ENCODE assay signal across 19 cellular contexts in the genomic region with DNA sequence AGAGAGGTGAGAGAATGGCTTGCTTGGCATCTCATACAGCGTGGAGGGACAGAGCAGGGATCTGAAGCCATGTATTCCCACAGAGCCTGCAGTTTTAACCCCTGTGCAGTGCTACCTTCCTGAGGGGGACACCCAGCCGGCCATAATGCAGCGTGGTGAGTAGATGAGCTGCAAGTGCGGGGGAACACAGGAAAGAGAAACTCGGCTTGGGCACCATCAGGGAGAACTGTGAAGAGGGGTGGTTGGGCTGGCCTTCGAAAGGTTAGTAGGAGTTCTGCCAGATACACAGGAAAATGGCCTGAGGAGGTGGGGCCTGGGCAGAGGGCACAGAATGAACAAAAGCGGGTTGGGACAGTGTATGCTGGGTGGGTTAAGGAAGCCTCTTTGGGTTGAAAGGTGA.
"Had no signal": no experiment of that assay in that cellular context is flagged by ENCODE, and none has a peak within 500 bp of the region (broad histone marks: within the 10 kb centered on the region; RNA-seq: fewer than 3 reads in every experiment).

No MANE protein-coding gene starts in this region.

- H3K4me3 Mint-ChIP-seq: activated naive CD8-positive, alpha-beta T cell; activated T-helper 17 cell treated with anti-CD3 and anti-CD28 coated beads, Interleukin-2, amount 50 U/mL, for 72 hours had no signal

- H3K4me1 Mint-ChIP-seq: activated T-helper 17 cell treated with anti-CD3 and anti-CD28 coated beads, Interleukin-2, amount 50 U/mL, for 72 hours had no signal

- H3K27me3 Mint-ChIP-seq: activated naive CD8-positive, alpha-beta T cell; activated T-helper 17 cell treated with anti-CD3 and anti-CD28 coated beads, Interleukin-2, amount 50 U/mL, for 72 hours had no signal

- H3K9me3 Mint-ChIP-seq: activated T-helper 17 cell treated with anti-CD3 and anti-CD28 coated beads, Interleukin-2, amount 50 U/mL, for 72 hours had no signal

- DNase-seq: activated CD4-positive, alpha-beta T cell treated with anti-CD3 and anti-CD28 coated beads for 1 hour; activated naive CD4-positive, alpha-beta T cell; activated T-cell treated with anti-CD3 and anti-CD28 coated beads, Interleukin-2, amount 50 U/mL, for 1 hour; adrenal gland; cerebellar nuclear complex; heart left ventricle; islet precursor cell; left cardiac atrium; nucleus accumbens; stimulated activated CD4-positive, alpha-beta T cell treated with anti-CD3 and anti-CD28 coated beads, Interleukin-2, amount 100 ng/mL, for 24 hours; stimulated activated naive CD4-positive, alpha-beta T cell treated with Interleukin-2 at 50 U/mL for 16 hours had no signal

- H3K27ac ChIP-seq: adrenal gland, coronary artery, epithelial cell of prostate, heart left ventricle, thoracic aorta, VCaP had no signal

- H3K36me3 ChIP-seq: adrenal gland, heart left ventricle, thoracic aorta, upper lobe of left lung had no signal

- ATAC-seq: activated T-helper 17 cell treated with anti-CD3 and anti-CD28 coated beads, Interleukin-2, amount 50 U/mL, for 72 hours; heart left ventricle; left cardiac atrium; sciatic nerve had no signal

- H3K27me3 ChIP-seq: adrenal gland, heart left ventricle, upper lobe of left lung had no signal

- H3K4me3 ChIP-seq: adrenal gland, coronary artery, heart left ventricle, thoracic aorta, upper lobe of left lung had no signal

- H3K27ac Mint-ChIP-seq: activated naive CD8-positive, alpha-beta T cell; activated T-helper 17 cell treated with anti-CD3 and anti-CD28 coated beads, Interleukin-2, amount 50 U/mL, for 72 hours had no signal

- H3K9me3 ChIP-seq: adrenal gland, heart left ventricle, thoracic aorta, upper lobe of left lung had no signal
